In genomic region chr2:118857677-118858484, GRCh38 we compare ENCODE assay signal across 1 cellular context.
TF ChIP-seq lines count a peak whose summit lies in the region.

No MANE protein-coding gene starts in this region.

TF ChIP-seq in GM12891, 5 proteins besides CTCF, POLR2A, EP300 and RAD21 (continued from another document):
- TF ChIP-seq PAX5 (IDR thresholded peaks at IDR 0.05; ENCODE audit: insufficient read depth, low read length, severe bottlenecking) (no peak), SPI1 (IDR thresholded peaks at IDR 0.05; ENCODE audit: low read depth, low read length) (no peak), POU2F2 (IDR thresholded peaks at IDR 0.05; ENCODE audit: low read depth, low read length) (no peak)
